In the genomic region with DNA sequence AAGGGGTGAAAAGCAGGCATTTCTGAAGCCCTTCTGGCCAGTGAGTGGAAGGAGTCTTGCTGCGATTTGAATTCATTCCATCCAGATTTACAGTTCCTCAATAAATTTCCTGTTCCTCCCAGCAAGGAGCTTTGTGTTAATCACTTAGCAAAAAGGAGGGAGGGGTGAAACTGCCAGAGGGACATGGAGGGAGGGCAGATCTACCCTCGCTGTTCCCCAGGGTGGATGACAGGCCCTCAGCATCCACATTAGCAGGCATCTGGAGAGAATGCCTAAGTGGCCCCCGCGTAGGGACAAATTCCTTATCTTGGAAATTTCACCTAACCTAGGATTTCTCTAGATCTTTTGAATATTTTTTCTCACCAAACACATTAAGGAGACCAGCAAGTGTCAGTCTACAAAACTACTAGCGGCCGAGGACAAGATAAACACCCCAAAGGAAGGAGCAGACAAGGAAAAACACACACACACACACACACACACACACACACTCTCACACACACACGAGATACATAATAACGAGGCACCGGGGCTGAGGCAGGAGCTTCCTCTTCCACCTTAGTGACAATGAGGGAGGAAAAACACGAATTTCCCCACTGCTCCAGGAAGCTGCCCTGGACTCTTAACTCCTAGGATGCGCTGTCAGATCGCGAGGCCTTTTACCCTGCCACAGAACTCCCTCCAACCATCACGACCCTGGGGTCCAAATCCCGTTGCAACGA, we compare ENCODE assay signal across 8 cellular contexts. TPM values are rescaled to one million over a fixed set of nuclear protein-coding genes. Genes with fewer than 3 reads are reported as not detected.
DNase-seq lines count a peak whose midpoint lies in the region; ATAC-seq and TF ChIP-seq lines count a peak whose summit lies in the region.

No MANE protein-coding gene starts in this region.

- H3K4me3 ChIP-seq in AG10803 (ENCODE audit: low read length): peak overlapping the region; percentile 95
- H3K4me3 ChIP-seq in retinal pigment epithelial cell (ENCODE audit: low read length): peak overlapping the region; percentile 96

- intact Hi-C loops in activated B cell treated with CpG ODN at 0.5 μM for 24 hours (cut with micrococcal nuclease): no loop called here

- TF ChIP-seq CTCF in AG10803 (conservative IDR thresholded peaks at IDR 0.05; ENCODE audit: low read length): no peak
- no peak for TF ChIP-seq CTCF in activated B cell treated with CpG ODN at 0.5 μM for 24 hours (IDR thresholded peaks at IDR 0.05)
- no peak for TF ChIP-seq CTCF in glutamatergic neuron (IDR thresholded peaks at IDR 0.05; ENCODE audit: partially characterized antibody, unreplicated experiment)
- no peak for TF ChIP-seq CTCF in retinal pigment epithelial cell (conservative IDR thresholded peaks at IDR 0.05; ENCODE audit: low read depth, low read length)

- peaks cover 51% of the 10 kb centered on the region for H3K36me3 Mint-ChIP-seq in activated B cell treated with CpG ODN at 0.5 μM for 24 hours (ENCODE audit: low read depth)
- no peaks in the 10 kb centered on the region for H3K36me3 Mint-ChIP-seq in glutamatergic neuron (ENCODE audit: unreplicated experiment)

- CTCF ChIA-PET in activated B cell treated with CpG ODN at 0.5 μM for 24 hours (lab: Charles Lee): interaction anchor here (0.5 to 2.5 kb wide), 3 partner anchors 47 to 702 kb away, joined by 3 to 10 read pairs (median 6); no protein-coding TSS in a partner anchor

- H3K27ac Mint-ChIP-seq in activated B cell treated with CpG ODN at 0.5 μM for 24 hours (peak overlapping the region; percentile 84), glutamatergic neuron (ENCODE audit: unreplicated experiment) (peak overlapping the region; percentile 98)

- no peaks in the 10 kb centered on the region for H3K9me3 Mint-ChIP-seq in activated B cell treated with CpG ODN at 0.5 μM for 24 hours
- peaks cover 13% of the 10 kb centered on the region for H3K9me3 Mint-ChIP-seq in glutamatergic neuron (ENCODE audit: unreplicated experiment)

- peak overlapping the region; percentile 94 for H3K4me3 Mint-ChIP-seq in activated B cell treated with CpG ODN at 0.5 μM for 24 hours
- H3K4me3 Mint-ChIP-seq in glutamatergic neuron (ENCODE audit: unreplicated experiment): peak overlapping the region; percentile 99

- ATAC-seq in activated B cell treated with CpG ODN at 0.5 μM for 24 hours (ENCODE audit: low read depth) (no peak), GM19023 (IDR thresholded peaks at IDR 0.05; ENCODE audit: unreplicated experiment) (no peak)

- POLR2A ChIA-PET in activated B cell treated with CpG ODN at 0.5 μM for 24 hours (lab: Charles Lee): interaction anchor here (0.8 to 1.4 kb wide), 4 partner anchors 19 to 31 kb away, joined by 3 to 4 read pairs (median 3); no protein-coding TSS in a partner anchor

- peak; percentile 29 for DNase-seq in AG10803 (ENCODE audit: low read depth)
- DNase-seq in HT1080 (ENCODE audit: low read depth): peak; percentile 33
- no peak for DNase-seq in activated B cell treated with CpG ODN at 0.5 μM for 24 hours
- peak; percentile 75 for DNase-seq in glutamatergic neuron
- DNase-seq in retinal pigment epithelial cell (ENCODE audit: low read depth): no peak
- no peak for DNase-seq in NCI-H128 (lab: John Stamatoyannopoulos, UW; ENCODE audit: unreplicated experiment)
- DNase-seq in NCI-H2171 (lab: John Stamatoyannopoulos, UW): no peak

- peaks cover 44% of the 10 kb centered on the region for H3K4me1 Mint-ChIP-seq in activated B cell treated with CpG ODN at 0.5 μM for 24 hours
- peaks cover 11% of the 10 kb centered on the region for H3K4me1 Mint-ChIP-seq in glutamatergic neuron (ENCODE audit: low read depth, unreplicated experiment)

- no peaks in the 10 kb centered on the region for H3K27me3 Mint-ChIP-seq in activated B cell treated with CpG ODN at 0.5 μM for 24 hours
- H3K27me3 Mint-ChIP-seq in glutamatergic neuron (ENCODE audit: unreplicated experiment): peaks cover 16% of the 10 kb centered on the region

RNA-seq across cellular contexts. Expression of gene ETV3, which starts 1.0 kb away (rescaled TPM):
- 8.7 and 12.0 TPM in 2 replicates for total RNA-seq in HT1080 (2014; rRNA removed; shearing (Covaris generic))
- polyA plus RNA-seq in HT1080 (2015; cell fraction: cytosol; rRNA removed): 7.9 and 10.2 TPM in 2 replicates
- 18.6 and 19.3 TPM in 2 replicates for polyA plus RNA-seq in HT1080 (2015; cell fraction: nucleus; rRNA removed)
- total RNA-seq in activated B cell treated with CpG ODN at 0.5 μM for 24 hours: 26.6 and 31.3 TPM in 2 replicates
- total RNA-seq in glutamatergic neuron (ENCODE audit: unreplicated experiment): 39.0 TPM

RNA-seq across cellular contexts. Expression of gene ETV3L, which starts 37.6 kb away (rescaled TPM):
- not detected in 2 replicates for total RNA-seq in HT1080 (2014; rRNA removed; shearing (Covaris generic))
- polyA plus RNA-seq in HT1080 (2015; cell fraction: cytosol; rRNA removed): not detected in 2 replicates
- not detected in 2 replicates for polyA plus RNA-seq in HT1080 (2015; cell fraction: nucleus; rRNA removed)
- 0.29 TPM in 1 of 2 replicates, not detected in the other for total RNA-seq in activated B cell treated with CpG ODN at 0.5 μM for 24 hours
- total RNA-seq in glutamatergic neuron (ENCODE audit: unreplicated experiment): not detected

Comparison
In these comparisons a context has a peak if more than half of its experiments do, and no peak if none do; other contexts are left out.
1. DNase-seq: peak in AG10803 (single experiment), HT1080 (single experiment) and glutamatergic neuron (single experiment); none in activated B cell treated with CpG ODN at 0.5 μM for 24 hours (single experiment), retinal pigment epithelial cell (single experiment), NCI-H128 (single experiment) and NCI-H2171 (single experiment).